16 cellular contexts compared by ENCODE assay signal in genomic region chr2:70303186-70303585, GRCh38. TPM values are rescaled to one million over a fixed set of nuclear protein-coding genes. Genes with fewer than 3 reads are reported as not detected.
A peak's percentile ranks its signal among the peaks of the same experiment; 100 is the strongest.
DNase-seq lines count a peak whose midpoint lies in the region; ATAC-seq and TF ChIP-seq lines count a peak whose summit lies in the region.
"Had no signal": no experiment of that assay in that cellular context is flagged by ENCODE, and none has a peak within 500 bp of the region (broad histone marks: within the 10 kb centered on the region; RNA-seq: fewer than 3 reads in every experiment).

No MANE protein-coding gene starts in this region.

- H3K27me3 Mint-ChIP-seq in T-helper 17 cell, result no peaks in the 10 kb centered on the region
- H3K27me3 Mint-ChIP-seq in central memory CD8-positive, alpha-beta T cell, result no peaks in the 10 kb centered on the region
- H3K27me3 Mint-ChIP-seq in progenitor cell of endocrine pancreas, result no peaks in the 10 kb centered on the region
- peaks cover 0 to 10% (median 1%) of the 10 kb centered on the region in 3 donors for H3K27me3 Mint-ChIP-seq in CD14-positive monocyte (ENCODE audit: low read depth in 3 of 3)
- H3K27me3 Mint-ChIP-seq: B cell; CD8-positive, alpha-beta memory T cell had no signal

- peak overlapping the region; percentile 2 for H3K27ac Mint-ChIP-seq in T-helper 17 cell
- H3K27ac Mint-ChIP-seq in central memory CD8-positive, alpha-beta T cell (ENCODE audit: low read depth), result no peak overlapping the region
- peak overlapping the region; percentile 81 for H3K27ac Mint-ChIP-seq in progenitor cell of endocrine pancreas
- H3K27ac Mint-ChIP-seq in CD14-positive monocyte, result no peak overlapping the region
- peak overlapping the region in 1 of 2 donors; percentile 18 for H3K27ac Mint-ChIP-seq in activated naive CD4-positive, alpha-beta T cell treated with anti-CD3 and anti-CD28 coated beads, Interleukin-2, amount 50 U/mL, for 72 hours

- peak; percentile 40 for DNase-seq in activated CD8-positive, alpha-beta memory T cell treated with anti-CD3 and anti-CD28 coated beads, Interleukin-2, amount 50 U/mL, for 48 hours
- no peak for DNase-seq in activated CD8-positive, alpha-beta memory T cell treated with anti-CD3 and anti-CD28 coated beads for 24 hours
- DNase-seq in T-helper 17 cell, result no peak
- DNase-seq in central memory CD8-positive, alpha-beta T cell (ENCODE audit: low spot score in 2 of 2), result no peak
- no peak for DNase-seq in progenitor cell of endocrine pancreas (ENCODE audit: low spot score, unreplicated experiment)
- DNase-seq in CD14-positive monocyte (ENCODE audit: low spot score), result no peak
- DNase-seq in activated naive CD4-positive, alpha-beta T cell treated with anti-CD3 and anti-CD28 coated beads, Interleukin-2, amount 50 U/mL, for 72 hours (ENCODE audit: low spot score in 2 of 2), result no peak
- no peak for DNase-seq in ascending aorta (ENCODE audit: low spot score in 2 of 2)

- no peak for ATAC-seq in T-helper 17 cell
- no peak for ATAC-seq in central memory CD8-positive, alpha-beta T cell (replicated peaks; ENCODE audit: extremely low read depth, poor library complexity, severe bottlenecking)
- ATAC-seq in activated naive CD4-positive, alpha-beta T cell treated with anti-CD3 and anti-CD28 coated beads, Interleukin-2, amount 50 U/mL, for 72 hours, result no peak
- ATAC-seq: Right ventricle myocardium inferior had no signal

- no peak overlapping the region for H3K4me3 Mint-ChIP-seq in T-helper 17 cell
- peak overlapping the region; percentile 60 for H3K4me3 Mint-ChIP-seq in central memory CD8-positive, alpha-beta T cell
- H3K4me3 Mint-ChIP-seq in progenitor cell of endocrine pancreas (ENCODE audit: low read depth), result no peak overlapping the region
- no peak overlapping the region for H3K4me3 Mint-ChIP-seq in CD14-positive monocyte

- H3K27me3 ChIP-seq in ascending aorta, result no peaks in the 10 kb centered on the region
- H3K27me3 ChIP-seq: MG63, SJCRH30 had no signal

- H3K4me1 Mint-ChIP-seq in T-helper 17 cell (peaks cover 15% of the 10 kb centered on the region), progenitor cell of endocrine pancreas (ENCODE audit: low read depth) (peaks cover 15% of the 10 kb centered on the region), CD14-positive monocyte (peaks cover 13% of the 10 kb centered on the region)
- peaks cover 16% of the 10 kb centered on the region for H3K4me1 Mint-ChIP-seq in central memory CD8-positive, alpha-beta T cell

- intact Hi-C loops in CD14-positive monocyte (cut with micrococcal nuclease) (loop anchor here (5.0 kb wide), 2 partner anchors 391 to 916 kb away; partner anchors contain the start of gene GFPT1 (in 1 of the 2)), ascending aorta (cut with DNase I) (loop anchor here (5.0 to 10.0 kb wide), 4 partner anchors 56 to 1844 kb away; partner anchors contain the start of genes ANKRD53, CYP26B1 and TIA1)

- no peak overlapping the region for H3K4me3 ChIP-seq in ascending aorta
- H3K4me3 ChIP-seq: MG63, PC-9, SJCRH30 had no signal

- H3K36me3 ChIP-seq in ascending aorta, result peaks cover 2 to 18% of the 10 kb centered on the region in 2 donors

- TF ChIP-seq CTCF in progenitor cell of endocrine pancreas (IDR thresholded peaks at IDR 0.05; ENCODE audit: unreplicated experiment) (no peak), CD14-positive monocyte (IDR thresholded peaks at IDR 0.05) (no peak), ascending aorta (IDR thresholded peaks at IDR 0.05) (no peak)

- H3K4me1 ChIP-seq in ascending aorta, result peaks cover 0 to 5% of the 10 kb centered on the region in 2 donors

- peaks cover 6% of the 10 kb centered on the region for H3K36me3 Mint-ChIP-seq in T-helper 17 cell (ENCODE audit: low read depth)
- H3K36me3 Mint-ChIP-seq in central memory CD8-positive, alpha-beta T cell (ENCODE audit: insufficient read depth), result peaks cover 18% of the 10 kb centered on the region
- H3K36me3 Mint-ChIP-seq in progenitor cell of endocrine pancreas (ENCODE audit: insufficient read depth), result peaks cover 16% of the 10 kb centered on the region
- peaks cover 18 to 24% of the 10 kb centered on the region in 2 donors for H3K36me3 Mint-ChIP-seq in CD14-positive monocyte
- H3K36me3 Mint-ChIP-seq in activated naive CD4-positive, alpha-beta T cell treated with anti-CD3 and anti-CD28 coated beads, Interleukin-2, amount 50 U/mL, for 72 hours, result peaks cover 17 to 21% of the 10 kb centered on the region in 2 donors

- H3K27ac ChIP-seq in ascending aorta, result no peak overlapping the region
- H3K27ac ChIP-seq: 22Rv1, C4-2B, PC-9, SJCRH30 had no signal

- no peaks in the 10 kb centered on the region for H3K9me3 Mint-ChIP-seq in central memory CD8-positive, alpha-beta T cell
- H3K9me3 Mint-ChIP-seq in progenitor cell of endocrine pancreas (ENCODE audit: low read depth), result no peaks in the 10 kb centered on the region
- H3K9me3 Mint-ChIP-seq in CD14-positive monocyte, result peaks cover 0 to 2% (median 0%) of the 10 kb centered on the region in 7 donors
- H3K9me3 Mint-ChIP-seq in activated naive CD4-positive, alpha-beta T cell treated with anti-CD3 and anti-CD28 coated beads, Interleukin-2, amount 50 U/mL, for 72 hours, result no peaks in the 10 kb centered on the region
- H3K9me3 Mint-ChIP-seq: CD8-positive, alpha-beta memory T cell had no signal

- H3K9me3 ChIP-seq in T-helper 17 cell (ENCODE audit: control insufficient read depth, low read length, poor library complexity, severe bottlenecking), result no peaks in the 10 kb centered on the region
- no peaks in the 10 kb centered on the region for H3K9me3 ChIP-seq in ascending aorta
- H3K9me3 ChIP-seq: MG63, SJCRH30 had no signal

RNA-seq across cellular contexts. Expression of gene FAM136A, which starts 1.3 kb away (rescaled TPM):
- total RNA-seq in T-helper 17 cell, result 10 to 100 TPM; 15.5 to 30.6 TPM
- total RNA-seq in progenitor cell of endocrine pancreas, result 74.9 and 75.8 TPM in 2 replicates
- 10 to 100 TPM; 30.1 to 31.8 TPM for polyA plus RNA-seq in CD14-positive monocyte
- 10 to 100 TPM; 33.6 to 47.7 TPM for total RNA-seq in activated naive CD4-positive, alpha-beta T cell treated with anti-CD3 and anti-CD28 coated beads, Interleukin-2, amount 50 U/mL, for 72 hours
- 2.0 TPM for total RNA-seq in ascending aorta

RNA-seq across cellular contexts. Expression of gene SNRPG, which starts 9.6 kb away (rescaled TPM):
- total RNA-seq in T-helper 17 cell (10 to 100 TPM; 78.4 to 90.1 TPM), progenitor cell of endocrine pancreas (183 and 185 TPM in 2 replicates), ascending aorta (4.0 TPM)
- 100 to 1,000 TPM; 214 to 233 TPM for polyA plus RNA-seq in CD14-positive monocyte
- 100 to 1,000 TPM; 388 to 432 TPM for total RNA-seq in activated naive CD4-positive, alpha-beta T cell treated with anti-CD3 and anti-CD28 coated beads, Interleukin-2, amount 50 U/mL, for 72 hours

RNA-seq across cellular contexts. Expression of gene PCYOX1, which starts 45.2 kb away (rescaled TPM):
- total RNA-seq in T-helper 17 cell, result 1 to 10 TPM; 8.0 to 9.3 TPM
- total RNA-seq in progenitor cell of endocrine pancreas, result 70.4 and 78.9 TPM in 2 replicates
- polyA plus RNA-seq in CD14-positive monocyte, result 10 to 100 TPM; 10.8 to 16.5 TPM
- 10 to 100 TPM; 13.7 to 20.2 TPM for total RNA-seq in activated naive CD4-positive, alpha-beta T cell treated with anti-CD3 and anti-CD28 coated beads, Interleukin-2, amount 50 U/mL, for 72 hours
- total RNA-seq in ascending aorta, result 19.3 TPM

RNA-seq across cellular contexts. Expression of gene TIA1, which starts 54.8 kb away (rescaled TPM):
- total RNA-seq in T-helper 17 cell (10 to 100 TPM; 68.1 to 78.2 TPM), progenitor cell of endocrine pancreas (523 and 534 TPM in 2 replicates), ascending aorta (19.3 TPM)
- 10 to 100 TPM; 47.0 to 48.7 TPM for polyA plus RNA-seq in CD14-positive monocyte
- 100 to 1,000 TPM; 108 to 116 TPM for total RNA-seq in activated naive CD4-positive, alpha-beta T cell treated with anti-CD3 and anti-CD28 coated beads, Interleukin-2, amount 50 U/mL, for 72 hours

Comparison
In these comparisons a context has a peak if more than half of its experiments do, and no peak if none do; other contexts are left out.
1. H3K27ac Mint-ChIP-seq: peak in T-helper 17 cell (single experiment) and progenitor cell of endocrine pancreas (single experiment); none in central memory CD8-positive, alpha-beta T cell (single experiment) and CD14-positive monocyte (0 of 7).
2. RNA of gene SNRPG, which starts 9.6 kb away (total RNA-seq): 388 to 432 TPM in activated naive CD4-positive, alpha-beta T cell treated with anti-CD3 and anti-CD28 coated beads, Interleukin-2, amount 50 U/mL, for 72 hours, 183 to 185 TPM in progenitor cell of endocrine pancreas and 78.4 to 90.1 TPM in T-helper 17 cell; 4.0 TPM in ascending aorta (single experiment); every median in the first group is over 10 times any median in the second.